22 cellular contexts compared by ENCODE assay signal in genomic region chr6:37212268-37212667, GRCh38. TPM values are rescaled to one million over a fixed set of nuclear protein-coding genes. Genes with fewer than 3 reads are reported as not detected.
DNase-seq lines count a peak whose midpoint lies in the region; ATAC-seq and TF ChIP-seq lines count a peak whose summit lies in the region.
"Had no signal": no experiment of that assay in that cellular context is flagged by ENCODE, and none has a peak within 500 bp of the region (broad histone marks: within the 10 kb centered on the region; RNA-seq: fewer than 3 reads in every experiment).

No MANE protein-coding gene starts in this region.

- H3K4me1 Mint-ChIP-seq in stimulated activated naive CD8-positive, alpha-beta T cell treated with anti-CD3 and anti-CD28 coated beads, Interleukin-15, Interleukin-2, amounts not matched to agents 100 ng/mL and 50 ng/mL, for 24 hours (ENCODE audit: low read depth) = peaks cover 31% of the 10 kb centered on the region
- H3K4me1 Mint-ChIP-seq in stimulated activated naive CD8-positive, alpha-beta T cell treated with anti-CD3 and anti-CD28 coated beads, Interleukin-15, amount 100 ng/mL, for 72 hours = peaks cover 35% of the 10 kb centered on the region
- H3K4me1 Mint-ChIP-seq in dendritic cell treated with granulocyte-macrophage colony-stimulating factor and Interleukin-4, amounts not matched to agents 40 ng/mL and 50 ng/mL, for 4 days (ENCODE audit: low read depth) = peaks cover 42% of the 10 kb centered on the region
- peaks cover 24 to 32% (median 31%) of the 10 kb centered on the region in 3 donors for H3K4me1 Mint-ChIP-seq in CD8-positive, alpha-beta memory T cell

- H3K4me3 Mint-ChIP-seq in stimulated activated naive CD8-positive, alpha-beta T cell treated with anti-CD3 and anti-CD28 coated beads, Interleukin-15, Interleukin-2, amounts not matched to agents 100 ng/mL and 50 ng/mL, for 24 hours = no peak overlapping the region
- no peak overlapping the region for H3K4me3 Mint-ChIP-seq in stimulated activated naive CD8-positive, alpha-beta T cell treated with anti-CD3 and anti-CD28 coated beads, Interleukin-15, amount 100 ng/mL, for 72 hours
- H3K4me3 Mint-ChIP-seq in dendritic cell treated with granulocyte-macrophage colony-stimulating factor and Interleukin-4, amounts not matched to agents 40 ng/mL and 50 ng/mL, for 4 days = no peak overlapping the region
- no peak overlapping the region for H3K4me3 Mint-ChIP-seq in CD8-positive, alpha-beta memory T cell
- H3K4me3 Mint-ChIP-seq: CD14-positive monocyte; CD4-positive, alpha-beta T cell had no signal

- H3K4me1 ChIP-seq in IMR-90 (ENCODE audit: control insufficient read depth, insufficient read depth, low read length) = no peaks in the 10 kb centered on the region
- peaks cover 0 to 8% (median 0%) of the 10 kb centered on the region in 4 donors for H3K4me1 ChIP-seq in transverse colon
- peaks cover 33% of the 10 kb centered on the region for H3K4me1 ChIP-seq in CD8-positive, alpha-beta memory T cell (ENCODE audit: insufficient read depth, low read length)
- H3K4me1 ChIP-seq: BE2C had no signal

- DNase-seq in stimulated activated naive CD8-positive, alpha-beta T cell treated with anti-CD3 and anti-CD28 coated beads, Interleukin-15, amount 100 ng/mL, for 72 hours = no peak
- no peak for DNase-seq in IMR-90
- DNase-seq in kidney tubule cell (ENCODE audit: low spot score) = peak; percentile 27
- DNase-seq in transverse colon = no peak
- DNase-seq in CD8-positive, alpha-beta memory T cell = no peak
- no peak for DNase-seq in retina
- DNase-seq: 8988T; ACHN; AML-193; BE2C; Calu3; CD4-positive, alpha-beta T cell; COR-L47; DMS53; DMS79 treated with DMSO at 0.1 percent for 48 hours; GOT3; HCEC 1CT had no signal

- no TSS peak for BruUV-seq in IMR-90 (replicated peaks; lab: Mats Ljungman, UMichigan)

- H2AK9ac ChIP-seq in IMR-90 (replicated peaks; ENCODE audit: low read depth, low read length, poor library complexity) = no peak overlapping the region

- no peak overlapping the region for H3K23ac ChIP-seq in IMR-90 (ENCODE audit: low read depth, low read length)

- H3K27me3 ChIP-seq in IMR-90 (ENCODE audit: control insufficient read depth, insufficient read depth, low read length) (no peaks in the 10 kb centered on the region), transverse colon (no peaks in the 10 kb centered on the region)
- H3K27me3 ChIP-seq in CD8-positive, alpha-beta memory T cell (ENCODE audit: insufficient read depth, low read length, poor library complexity, severe bottlenecking) = no peaks in the 10 kb centered on the region
- H3K27me3 ChIP-seq: BE2C; BLaER1 treated with 17β-estradiol and CSF1 and Interleukin-3, amounts not matched to agents 10 nM and 100 nM had no signal

- in situ Hi-C loops in IMR-90 (cut with MboI; ENCODE audit: low sequenced_read_pairs) = loop anchor here (5.0 to 10.0 kb wide), 3 partner anchors 190 to 445 kb away; partner anchors contain the start of gene C6orf89
- in situ Hi-C loops in transverse colon (cut with MboI; ENCODE audit: low pct_ligation_motif_present in 1 of 4, low pct_unique_long_range_greater_than_20kb in 1 of 4, low sequenced_read_pairs in 3 of 4) = loop anchor here (10.0 to 25.0 kb wide), 3 partner anchors 325 to 450 kb away; partner anchors contain the start of gene C6orf89 (in 4 of the 4)

- H3K9me1 ChIP-seq in IMR-90 (ENCODE audit: insufficient read depth, low read length) = no peaks in the 10 kb centered on the region

- TF ChIP-seq POLR2A in IMR-90 (IDR thresholded peaks at IDR 0.05; ENCODE audit: low read depth, low read length) (no peak), transverse colon (IDR thresholded peaks at IDR 0.05) (no peak)

- H3K27ac ChIP-seq in IMR-90 (ENCODE audit: insufficient read depth, low read length) = no peak overlapping the region
- H3K27ac ChIP-seq in transverse colon = no peak overlapping the region
- H3K27ac ChIP-seq in CD8-positive, alpha-beta memory T cell (ENCODE audit: low read depth, low read length) = no peak overlapping the region
- H3K27ac ChIP-seq: A549 had no signal

- H3K14ac ChIP-seq in IMR-90 (replicated peaks; ENCODE audit: low read depth, low read length) = no peak overlapping the region

- 93% methylated on average over 2 of the region's 9 CpGs; no CpG with 5 or more reads in 1 of the 2 experiments for WGBS in IMR-90 (ENCODE audit: extremely low coverage in 2 of 2, insufficient read length in 1 of 2), 2 experiments
- 78 to 85% methylated on average over 7 to 9 of the region's 9 CpGs for WGBS in transverse colon (ENCODE audit: low coverage in 1 of 2), 2 donors

- ATAC-seq in stimulated activated naive CD8-positive, alpha-beta T cell treated with anti-CD3 and anti-CD28 coated beads, Interleukin-15, amount 100 ng/mL, for 72 hours = no peak
- no peak for ATAC-seq in IMR-90 (ENCODE audit: low read depth)
- ATAC-seq: A549 had no signal

- H3K9me3 ChIP-seq in IMR-90 (ENCODE audit: control insufficient read depth, insufficient read depth, low read length) = no peaks in the 10 kb centered on the region
- H3K9me3 ChIP-seq in transverse colon = no peaks in the 10 kb centered on the region
- H3K9me3 ChIP-seq in CD8-positive, alpha-beta memory T cell (ENCODE audit: low read length) = no peaks in the 10 kb centered on the region
- H3K9me3 ChIP-seq: A549; BE2C; BLaER1 treated with 17β-estradiol and CSF1 and Interleukin-3, amounts not matched to agents 10 nM and 100 nM had no signal

- H2BK5ac ChIP-seq in IMR-90 (ENCODE audit: low read depth, low read length, poor library complexity, severe bottlenecking) = no peak overlapping the region

- H3K4ac ChIP-seq in IMR-90 (ENCODE audit: low read depth, low read length) = no peak overlapping the region

- peak overlapping the region; percentile 5 for H3K27ac Mint-ChIP-seq in stimulated activated naive CD8-positive, alpha-beta T cell treated with anti-CD3 and anti-CD28 coated beads, Interleukin-15, Interleukin-2, amounts not matched to agents 100 ng/mL and 50 ng/mL, for 24 hours
- no peak overlapping the region for H3K27ac Mint-ChIP-seq in stimulated activated naive CD8-positive, alpha-beta T cell treated with anti-CD3 and anti-CD28 coated beads, Interleukin-15, amount 100 ng/mL, for 72 hours
- peak overlapping the region; percentile 53 for H3K27ac Mint-ChIP-seq in dendritic cell treated with granulocyte-macrophage colony-stimulating factor and Interleukin-4, amounts not matched to agents 40 ng/mL and 50 ng/mL, for 4 days
- no peak overlapping the region for H3K27ac Mint-ChIP-seq in CD8-positive, alpha-beta memory T cell
- H3K27ac Mint-ChIP-seq: CD4-positive, alpha-beta T cell had no signal

- POLR2A ChIA-PET in IMR-90 (lab: Charles Lee; ENCODE audit: unreplicated experiment) = no interaction called here
- POLR2A ChIA-PET in CD8-positive, alpha-beta memory T cell (lab: Charles Lee) = no interaction called here

- no peak for TF ChIP-seq EP300 in transverse colon (IDR thresholded peaks at IDR 0.05; ENCODE audit: low read depth)

- H4K5ac ChIP-seq in IMR-90 (ENCODE audit: low read depth, low read length) = no peak overlapping the region

- no peak overlapping the region for H2BK20ac ChIP-seq in IMR-90 (ENCODE audit: low read depth, low read length)

- H3K18ac ChIP-seq in IMR-90 (ENCODE audit: low read depth, low read length) = no peak overlapping the region

- H3K36me3 Mint-ChIP-seq in stimulated activated naive CD8-positive, alpha-beta T cell treated with anti-CD3 and anti-CD28 coated beads, Interleukin-15, Interleukin-2, amounts not matched to agents 100 ng/mL and 50 ng/mL, for 24 hours (ENCODE audit: low read depth) = no peaks in the 10 kb centered on the region
- H3K36me3 Mint-ChIP-seq in dendritic cell treated with granulocyte-macrophage colony-stimulating factor and Interleukin-4, amounts not matched to agents 40 ng/mL and 50 ng/mL, for 4 days (ENCODE audit: low read depth) = no peaks in the 10 kb centered on the region
- no peaks in the 10 kb centered on the region for H3K36me3 Mint-ChIP-seq in CD8-positive, alpha-beta memory T cell

- no peak for TF ChIP-seq CTCF in IMR-90 (conservative IDR thresholded peaks at IDR 0.05; ENCODE audit: low read depth, low read length)
- no peak for TF ChIP-seq CTCF in transverse colon (IDR thresholded peaks at IDR 0.05)

- CTCF ChIA-PET in IMR-90 (lab: Yijun Ruan, JAX) = interaction anchor here (0.8 kb wide), 1 partner anchor 194 kb away, joined by 4 read pairs; no protein-coding TSS in a partner anchor
- CTCF ChIA-PET in CD8-positive, alpha-beta memory T cell (lab: Charles Lee) = interaction anchor here (1.1 to 21.6 kb wide), 8 partner anchors 9 to 446 kb away, joined by 3 to 615 read pairs (median 16); partner anchors contain the start of genes C6orf89 and PIM1

- intact Hi-C loops in IMR-90 (cut with micrococcal nuclease) = loop anchor here (5.0 kb wide), 1 partner anchor 445 kb away; no protein-coding TSS in a partner anchor
- intact Hi-C loops in dendritic cell treated with granulocyte-macrophage colony-stimulating factor and Interleukin-4, amounts not matched to agents 40 ng/mL and 50 ng/mL, for 4 days (cut with micrococcal nuclease) = no loop called here
- intact Hi-C loops in transverse colon (cut with DNase I; ENCODE audit: low total_unique reads) = loop anchor here (10.0 kb wide), 1 partner anchor 327 kb away; the partner anchor contains the start of gene C6orf89

- no peaks in the 10 kb centered on the region for H3K36me3 ChIP-seq in IMR-90 (ENCODE audit: control insufficient read depth, insufficient read depth, low read length)
- H3K36me3 ChIP-seq in transverse colon = no peaks in the 10 kb centered on the region
- no peaks in the 10 kb centered on the region for H3K36me3 ChIP-seq in CD8-positive, alpha-beta memory T cell (ENCODE audit: insufficient read depth, low read length)
- H3K36me3 ChIP-seq: BE2C; BLaER1 treated with 17β-estradiol and CSF1 and Interleukin-3, amounts not matched to agents 10 nM and 100 nM had no signal

- H2BK15ac ChIP-seq in IMR-90 (ENCODE audit: low read depth, low read length) = no peak overlapping the region

- H3K27me3 Mint-ChIP-seq in stimulated activated naive CD8-positive, alpha-beta T cell treated with anti-CD3 and anti-CD28 coated beads, Interleukin-15, Interleukin-2, amounts not matched to agents 100 ng/mL and 50 ng/mL, for 24 hours = no peaks in the 10 kb centered on the region
- H3K27me3 Mint-ChIP-seq in stimulated activated naive CD8-positive, alpha-beta T cell treated with anti-CD3 and anti-CD28 coated beads, Interleukin-15, amount 100 ng/mL, for 72 hours = peaks cover 9% of the 10 kb centered on the region
- peaks cover 3% of the 10 kb centered on the region for H3K27me3 Mint-ChIP-seq in dendritic cell treated with granulocyte-macrophage colony-stimulating factor and Interleukin-4, amounts not matched to agents 40 ng/mL and 50 ng/mL, for 4 days
- peaks cover 0 to 1% of the 10 kb centered on the region in 2 donors for H3K27me3 Mint-ChIP-seq in CD8-positive, alpha-beta memory T cell
- H3K27me3 Mint-ChIP-seq: CD4-positive, alpha-beta T cell had no signal

- H4K20me1 ChIP-seq in IMR-90 (ENCODE audit: insufficient read depth, low read length) = 0 out of 2 replicates have a peak, but pooled peaks cover 4% of the 10 kb centered on the region
- H4K20me1 ChIP-seq: BLaER1 treated with 17β-estradiol and CSF1 and Interleukin-3, amounts not matched to agents 10 nM and 100 nM had no signal

- no peak overlapping the region for H4K8ac ChIP-seq in IMR-90 (ENCODE audit: low read depth in 2 of 2, low read length in 2 of 2)

- TF ChIP-seq RAD21 in IMR-90 (IDR thresholded peaks at IDR 0.05; ENCODE audit: low read length) = no peak

- peak overlapping the region; percentile 48; the same call in 1 of the 2 replicates for H2AK5ac ChIP-seq in IMR-90 (ENCODE audit: low read depth, low read length)

- H2AFZ ChIP-seq in IMR-90 (replicated peaks; ENCODE audit: low read length, poor library complexity) = no peak overlapping the region

- H3K56ac ChIP-seq in IMR-90 (ENCODE audit: extremely low read depth, insufficient read depth, low read length) = no peak overlapping the region

- H4K91ac ChIP-seq in IMR-90 (ENCODE audit: insufficient read depth, low read depth, low read length) = no peak overlapping the region

- H3K9me3 Mint-ChIP-seq in stimulated activated naive CD8-positive, alpha-beta T cell treated with anti-CD3 and anti-CD28 coated beads, Interleukin-15, Interleukin-2, amounts not matched to agents 100 ng/mL and 50 ng/mL, for 24 hours = no peaks in the 10 kb centered on the region
- H3K9me3 Mint-ChIP-seq in stimulated activated naive CD8-positive, alpha-beta T cell treated with anti-CD3 and anti-CD28 coated beads, Interleukin-15, amount 100 ng/mL, for 72 hours = no peaks in the 10 kb centered on the region
- no peaks in the 10 kb centered on the region for H3K9me3 Mint-ChIP-seq in dendritic cell treated with granulocyte-macrophage colony-stimulating factor and Interleukin-4, amounts not matched to agents 40 ng/mL and 50 ng/mL, for 4 days
- no peaks in the 10 kb centered on the region for H3K9me3 Mint-ChIP-seq in CD8-positive, alpha-beta memory T cell
- H3K9me3 Mint-ChIP-seq: CD4-positive, alpha-beta T cell had no signal

- H2BK120ac ChIP-seq in IMR-90 (ENCODE audit: low read depth, low read length) = no peak overlapping the region

- H3K79me1 ChIP-seq in IMR-90 (ENCODE audit: low read depth in 1 of 2, low read length in 2 of 2) = no peaks in the 10 kb centered on the region

- dilution Hi-C loops in IMR-90 (cut with HindIII; ENCODE audit: low sequenced_read_pairs, unreplicated experiment) = no loop called here

- H3K9ac ChIP-seq in IMR-90 (ENCODE audit: low read depth, low read length) = no peak overlapping the region

- H3K4me3 ChIP-seq in IMR-90 (ENCODE audit: insufficient read depth, low read depth, low read length) (no peak overlapping the region), transverse colon (no peak overlapping the region)
- no peak overlapping the region for H3K4me3 ChIP-seq in CD8-positive, alpha-beta memory T cell (ENCODE audit: low read length)
- H3K4me3 ChIP-seq: A549; BLaER1 treated with 17β-estradiol and CSF1 and Interleukin-3, amounts not matched to agents 10 nM and 100 nM had no signal

- H3K4me2 ChIP-seq in IMR-90 (ENCODE audit: low read depth, low read length) = no peak overlapping the region
- H3K4me2 ChIP-seq: A549 had no signal

RNA-seq across cellular contexts. Expression of gene PIM1, which starts 42.3 kb away (rescaled TPM):
- total RNA-seq in IMR-90 (2012; rRNA removed) (6.1 and 7.2 TPM in 2 replicates), transverse colon (100 to 1,000 TPM in 1 of 4 donors, 10 to 100 TPM in 2, 1 to 10 TPM in 1; 6.8 to 102 (median 24.0) TPM)
- polyA plus RNA-seq in IMR-90 (2012; rRNA removed) = 12.8 and 18.5 TPM in 2 replicates
- polyA plus RNA-seq in IMR-90 (2012; cell fraction: cytosol; rRNA removed) = 12.2 and 21.8 TPM in 2 replicates
- 50.1 and 73.1 TPM in 2 replicates for polyA plus RNA-seq in IMR-90 (2012; cell fraction: nucleus; rRNA removed; ENCODE audit: low replicate concordance)
- 10 to 100 TPM; 93.7 to 99.1 TPM for total RNA-seq in CD8-positive, alpha-beta memory T cell
- polyA plus RNA-seq in CD8-positive, alpha-beta memory T cell = 253 TPM

RNA-seq across cellular contexts. Expression of gene TBC1D22B, which starts 45.3 kb away (rescaled TPM):
- total RNA-seq in IMR-90 (2012; rRNA removed) (6.6 and 7.5 TPM in 2 replicates), transverse colon (10 to 100 TPM in 3 of 4 donors, 1 to 10 TPM in 1; 9.0 to 15.7 (median 12.6) TPM)
- polyA plus RNA-seq in IMR-90 (2012; rRNA removed) = 7.1 and 7.5 TPM in 2 replicates
- polyA plus RNA-seq in IMR-90 (2012; cell fraction: cytosol; rRNA removed) = 5.0 and 5.7 TPM in 2 replicates
- 6.7 and 15.6 TPM in 2 replicates for polyA plus RNA-seq in IMR-90 (2012; cell fraction: nucleus; rRNA removed; ENCODE audit: low replicate concordance)
- 10 to 100 TPM; 14.4 TPM for total RNA-seq in CD8-positive, alpha-beta memory T cell
- 11.2 TPM for polyA plus RNA-seq in CD8-positive, alpha-beta memory T cell

RNA-seq across cellular contexts. Expression of gene TMEM217, which starts 45.7 kb away (rescaled TPM):
- total RNA-seq in IMR-90 (2012; rRNA removed) (1.4 TPM in 2 replicates), transverse colon (1 to 10 TPM in 2 of 4 donors, under 1 TPM in 1, not detected in 1; 0.41 to 1.4 (median 1.1) TPM)
- polyA plus RNA-seq in IMR-90 (2012; rRNA removed) = 2.5 and 3.5 TPM in 2 replicates
- 0.83 and 2.4 TPM in 2 replicates for polyA plus RNA-seq in IMR-90 (2012; cell fraction: cytosol; rRNA removed)
- 2.2 and 9.6 TPM in 2 replicates for polyA plus RNA-seq in IMR-90 (2012; cell fraction: nucleus; rRNA removed; ENCODE audit: low replicate concordance)
- total RNA-seq in CD8-positive, alpha-beta memory T cell = 1 to 10 TPM; 4.2 to 6.6 TPM
- polyA plus RNA-seq in CD8-positive, alpha-beta memory T cell = 0.44 TPM

Comparison
In these comparisons a context has a peak if more than half of its experiments do, and no peak if none do; other contexts are left out.
1. H3K27ac Mint-ChIP-seq: peak in stimulated activated naive CD8-positive, alpha-beta T cell treated with anti-CD3 and anti-CD28 coated beads, Interleukin-15, Interleukin-2, amounts not matched to agents 100 ng/mL and 50 ng/mL, for 24 hours (single experiment) and dendritic cell treated with granulocyte-macrophage colony-stimulating factor and Interleukin-4, amounts not matched to agents 40 ng/mL and 50 ng/mL, for 4 days (single experiment); none in stimulated activated naive CD8-positive, alpha-beta T cell treated with anti-CD3 and anti-CD28 coated beads, Interleukin-15, amount 100 ng/mL, for 72 hours (0 of 2) and CD8-positive, alpha-beta memory T cell (0 of 8).